ENCODE assay signal across 18 cellular contexts in the genomic region with DNA sequence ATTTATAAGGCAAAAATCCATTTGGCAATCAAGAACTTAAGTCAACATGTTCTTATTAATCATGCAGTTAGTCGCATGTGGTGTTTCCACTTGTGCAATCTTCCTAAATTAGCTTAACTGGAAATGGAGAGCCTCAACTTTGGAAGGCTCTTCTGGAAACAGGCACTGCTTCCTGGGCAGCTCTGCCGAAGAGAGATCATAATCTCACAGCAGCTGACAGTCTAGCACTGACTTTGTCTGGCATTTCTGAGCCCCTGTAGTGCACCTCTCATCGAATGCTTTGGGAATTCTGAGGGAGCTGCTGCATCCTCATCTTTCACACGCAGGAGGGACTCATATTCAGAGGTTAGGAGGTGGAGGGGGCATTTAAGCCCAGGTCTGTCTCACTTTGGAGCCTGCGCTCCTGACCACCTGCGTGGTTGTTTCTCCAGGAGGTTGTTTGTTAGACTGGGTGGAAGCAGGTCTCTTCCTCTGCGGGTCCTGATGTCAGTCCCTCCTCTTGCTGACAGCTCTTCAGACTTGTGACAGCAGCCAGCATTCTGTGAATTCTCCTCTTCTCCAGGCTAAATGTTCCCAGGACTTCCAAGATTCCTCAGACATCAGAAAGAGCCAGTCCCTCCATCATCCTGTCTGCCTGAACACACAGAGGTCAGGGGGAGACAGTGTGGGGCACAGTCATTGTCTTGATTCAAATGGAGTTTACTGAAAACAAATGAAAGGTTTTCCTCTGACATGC.
DNase-seq lines count a peak whose midpoint lies in the region; ATAC-seq and TF ChIP-seq lines count a peak whose summit lies in the region.
"Had no signal": no experiment of that assay in that cellular context is flagged by ENCODE, and none has a peak within 500 bp of the region (broad histone marks: within the 10 kb centered on the region; RNA-seq: fewer than 3 reads in every experiment).

No MANE protein-coding gene starts in this region.

- TF ChIP-seq CTCF in glutamatergic neuron (IDR thresholded peaks at IDR 0.05; ENCODE audit: partially characterized antibody, unreplicated experiment) = no peak

- DNase-seq in GM03348 (ENCODE audit: low spot score) (peak; percentile 33), NCI-H748 (lab: John Stamatoyannopoulos, UW; ENCODE audit: unreplicated experiment) (peak; percentile 77), fibroblast of gingiva (ENCODE audit: low read depth) (peak; percentile 39), renal cortical epithelial cell (ENCODE audit: low read depth) (peak; percentile 31), glutamatergic neuron (no peak)
- no peak for DNase-seq in stimulated activated CD4-positive, alpha-beta T cell treated with anti-CD3 and anti-CD28 coated beads, Interleukin-2, amount 100 ng/mL, for 24 hours
- DNase-seq: activated CD4-positive, alpha-beta T cell treated with anti-CD3 and anti-CD28 coated beads, Interleukin-2, amount 10 ng/mL, durations not matched to agents 24 days and 14 days; foreskin melanocyte; HFFc6; mucosa of descending colon; NCI-H1694; NCI-H526; pancreas; testis had no signal

- H3K9me3 Mint-ChIP-seq in glutamatergic neuron (ENCODE audit: unreplicated experiment) = peaks cover 5% of the 10 kb centered on the region

- no peak overlapping the region for H3K4me3 Mint-ChIP-seq in glutamatergic neuron (ENCODE audit: unreplicated experiment)
- H3K4me3 Mint-ChIP-seq: activated CD4-positive, alpha-beta T cell treated with anti-CD3 and anti-CD28 coated beads, Interleukin-2, amount 10 ng/mL, durations not matched to agents 24 days and 14 days; dendritic cell treated with granulocyte-macrophage colony-stimulating factor and Interleukin-4, amounts not matched to agents 40 ng/mL and 50 ng/mL, for 4 days; HFFc6 had no signal

- peaks cover 15% of the 10 kb centered on the region for H3K36me3 Mint-ChIP-seq in glutamatergic neuron (ENCODE audit: unreplicated experiment)

- no peaks in the 10 kb centered on the region for H3K4me1 Mint-ChIP-seq in glutamatergic neuron (ENCODE audit: low read depth, unreplicated experiment)
- H3K4me1 Mint-ChIP-seq: activated CD4-positive, alpha-beta T cell treated with anti-CD3 and anti-CD28 coated beads, Interleukin-2, amount 10 ng/mL, durations not matched to agents 24 days and 14 days had no signal

- H3K27me3 Mint-ChIP-seq in glutamatergic neuron (ENCODE audit: unreplicated experiment) = peaks cover 9% of the 10 kb centered on the region

- H3K27ac Mint-ChIP-seq in glutamatergic neuron (ENCODE audit: unreplicated experiment) = no peak overlapping the region
- H3K27ac Mint-ChIP-seq: activated CD4-positive, alpha-beta T cell treated with anti-CD3 and anti-CD28 coated beads, Interleukin-2, amount 10 ng/mL, durations not matched to agents 24 days and 14 days; dendritic cell treated with granulocyte-macrophage colony-stimulating factor and Interleukin-4, amounts not matched to agents 40 ng/mL and 50 ng/mL, for 4 days; HFFc6 had no signal

- ATAC-seq in HG02763 (IDR thresholded peaks at IDR 0.05; ENCODE audit: unreplicated experiment) (no peak), GM21423 (IDR thresholded peaks at IDR 0.05; ENCODE audit: unreplicated experiment) (no peak)
- ATAC-seq: GM12878, mucosa of descending colon had no signal

Comparison
In these comparisons a context has a peak if more than half of its experiments do, and no peak if none do; other contexts are left out.
1. DNase-seq: peak in GM03348 (single experiment), NCI-H748 (single experiment), fibroblast of gingiva (single experiment) and renal cortical epithelial cell (single experiment); none in stimulated activated CD4-positive, alpha-beta T cell treated with anti-CD3 and anti-CD28 coated beads, Interleukin-2, amount 100 ng/mL, for 24 hours (0 of 2) and glutamatergic neuron (single experiment).